Comparison of ENCODE assay signal across 18 cellular contexts in genomic region chr7:127877951-127878350, GRCh38.
A peak's percentile ranks its signal among the peaks of the same experiment; 100 is the strongest.
DNase-seq lines count a peak whose midpoint lies in the region; ATAC-seq, FAIRE-seq and TF ChIP-seq lines count a peak whose summit lies in the region.
"Had no signal": no experiment of that assay in that cellular context is flagged by ENCODE, and none has a peak within 500 bp of the region (broad histone marks: within the 10 kb centered on the region; RNA-seq: fewer than 3 reads in every experiment).

No MANE protein-coding gene starts in this region.

- intact Hi-C loops in dorsolateral prefrontal cortex (cut with DNase I), result no loop called here

- no peaks in the 10 kb centered on the region for H3K27me3 ChIP-seq in dorsolateral prefrontal cortex

- H3K4me3 ChIP-seq in dorsolateral prefrontal cortex, result no peak overlapping the region
- H3K4me3 ChIP-seq: GM23248 had no signal

- peak; percentile 48 for DNase-seq in EH (ENCODE audit: low read depth)
- no peak for DNase-seq in dorsolateral prefrontal cortex
- no peak for DNase-seq in NCI-H2227 (lab: John Stamatoyannopoulos, UW; ENCODE audit: unreplicated experiment)
- DNase-seq in frontal cortex (ENCODE audit: low spot score in 2 of 2), result no peak
- DNase-seq in RWPE1 (ENCODE audit: low spot score), result no peak
- DNase-seq: AML-193; CD4-positive, alpha-beta memory T cell; DMS153; DMS79; GF-D8; GM23248; HCEC 1CT; KG1 had no signal

- no peak for FAIRE-seq in frontal cortex (lab: Jason Lieb, UNC)
- FAIRE-seq: A204.1 had no signal

- no peak for TF ChIP-seq CTCF in dorsolateral prefrontal cortex (IDR thresholded peaks at IDR 0.05 in 54 of 56, conservative IDR thresholded peaks at IDR 0.05 in 2 of 56; ENCODE audit: low read depth in 1 of 56, partially characterized antibody in 56 of 56)
- TF ChIP-seq CTCF in RWPE1 (conservative IDR thresholded peaks at IDR 0.05; ENCODE audit: low read depth), result no peak

- no peak for ATAC-seq in HG03354 (IDR thresholded peaks at IDR 0.05; ENCODE audit: poor library complexity, severe bottlenecking, unreplicated experiment)

- POLR2A ChIA-PET in RWPE1 (lab: Yijun Ruan, JAX; ENCODE audit: low non-redundant PET), result no interaction called here

- H3K27ac ChIP-seq in angular gyrus (ENCODE audit: low read depth, low read length) (peak overlapping the region; percentile 16), dorsolateral prefrontal cortex (peak overlapping the region in 43 of 59 donors; percentile 2 to 87 (median 49)), RWPE1 (no peak overlapping the region)
- H3K27ac ChIP-seq: C4-2B, HL-60 had no signal

- CTCF ChIA-PET in RWPE1 (lab: Yijun Ruan, JAX), result no interaction called here
